Comparison of ENCODE assay signal across 1 cellular context in genomic region chr14:49966304-49966809, GRCh38.
A peak's percentile ranks its signal among the peaks of the same experiment; 100 is the strongest.
TF ChIP-seq lines count a peak whose summit lies in the region.

No MANE protein-coding gene starts in this region.

TF ChIP-seq in HepG2, 621 proteins besides CTCF, POLR2A, EP300 and RAD21 (continued from another document and continues in another):
- no peak for TF ChIP-seq TERF1 (CRISPR knock-in tag; IDR thresholded peaks at IDR 0.05)
- no peak for TF ChIP-seq ARNT (IDR thresholded peaks at IDR 0.05)
- no peak for TF ChIP-seq ZNF746 (CRISPR knock-in tag; IDR thresholded peaks at IDR 0.05)
- no peak for TF ChIP-seq MXD3 (CRISPR knock-in tag; IDR thresholded peaks at IDR 0.05)
- no peak for TF ChIP-seq RNF219 (CRISPR knock-in tag; IDR thresholded peaks at IDR 0.05)
- TF ChIP-seq DDIT3 (CRISPR knock-in tag; IDR thresholded peaks at IDR 0.05) = no peak
- TF ChIP-seq ATF3 (CRISPR knock-in tag; IDR thresholded peaks at IDR 0.05) = no peak
- TF ChIP-seq ZNF432 (CRISPR knock-in tag; IDR thresholded peaks at IDR 0.05; ENCODE audit: borderline replicate concordance) = no peak
- no peak for TF ChIP-seq BRCA1 (CRISPR knock-in tag; IDR thresholded peaks at IDR 0.05)
- peak; percentile 34; the same call in 1 of the 2 replicates for TF ChIP-seq ZFX (CRISPR knock-in tag; IDR thresholded peaks at IDR 0.05; ENCODE audit: low read depth)
- peak; percentile 53 for TF ChIP-seq RARA (CRISPR knock-in tag; IDR thresholded peaks at IDR 0.05)
- TF ChIP-seq RBM39 (IDR thresholded peaks at IDR 0.05; ENCODE audit: low read depth, low read length, poor library complexity, severe bottlenecking) = no peak
- TF ChIP-seq HDAC6 (IDR thresholded peaks at IDR 0.05; ENCODE audit: low read depth, low read length) = no peak
- TF ChIP-seq ZNF3 (CRISPR knock-in tag; IDR thresholded peaks at IDR 0.05) = no peak
- no peak for TF ChIP-seq ZNF33B (CRISPR knock-in tag; IDR thresholded peaks at IDR 0.05)
- no peak for TF ChIP-seq REXO4 (CRISPR knock-in tag; IDR thresholded peaks at IDR 0.05; ENCODE audit: borderline replicate concordance)
- TF ChIP-seq ZNF562 (CRISPR knock-in tag; IDR thresholded peaks at IDR 0.05; ENCODE audit: borderline replicate concordance) = no peak
- no peak for TF ChIP-seq SRY (CRISPR knock-in tag; IDR thresholded peaks at IDR 0.05)
- TF ChIP-seq ZNF263 (CRISPR knock-in tag; IDR thresholded peaks at IDR 0.05) = no peak
- no peak for TF ChIP-seq GMEB1 (CRISPR knock-in tag; IDR thresholded peaks at IDR 0.05; ENCODE audit: borderline replicate concordance)
- TF ChIP-seq ZNF142 (CRISPR knock-in tag; IDR thresholded peaks at IDR 0.05) = no peak
- no peak for TF ChIP-seq ZNF670 (CRISPR knock-in tag; IDR thresholded peaks at IDR 0.05; ENCODE audit: borderline replicate concordance)
- no peak for TF ChIP-seq ZNF547 (CRISPR knock-in tag; IDR thresholded peaks at IDR 0.05)
- TF ChIP-seq ZNF792 (CRISPR knock-in tag; IDR thresholded peaks at IDR 0.05) = peak; percentile 44; the same call in 1 of the 2 replicates
- TF ChIP-seq ZBTB42 (CRISPR knock-in tag; IDR thresholded peaks at IDR 0.05) = no peak
- no peak for TF ChIP-seq ZFP91 (CRISPR knock-in tag; IDR thresholded peaks at IDR 0.05; ENCODE audit: borderline replicate concordance)
- TF ChIP-seq STAG1 (CRISPR knock-in tag; IDR thresholded peaks at IDR 0.05) = no peak
- TF ChIP-seq TEAD2 (CRISPR knock-in tag; IDR thresholded peaks at IDR 0.05) = no peak
- no peak for TF ChIP-seq ZNF124 (CRISPR knock-in tag; IDR thresholded peaks at IDR 0.05)
- TF ChIP-seq CREBL2 (CRISPR knock-in tag; IDR thresholded peaks at IDR 0.05; ENCODE audit: borderline replicate concordance) = no peak
- peak; percentile 24; the same call in 1 of the 2 replicates for TF ChIP-seq ZSCAN5A (CRISPR knock-in tag; IDR thresholded peaks at IDR 0.05; ENCODE audit: borderline replicate concordance)
- no peak for TF ChIP-seq TFE3 (CRISPR knock-in tag; IDR thresholded peaks at IDR 0.05)
- no peak for TF ChIP-seq ZNF703 (CRISPR knock-in tag; IDR thresholded peaks at IDR 0.05; ENCODE audit: borderline replicate concordance)
- no peak for TF ChIP-seq FUBP1 (CRISPR knock-in tag; IDR thresholded peaks at IDR 0.05; ENCODE audit: borderline replicate concordance)
- TF ChIP-seq ZNF143 (CRISPR knock-in tag; IDR thresholded peaks at IDR 0.05) = no peak
- no peak for TF ChIP-seq SAFB2 (CRISPR knock-in tag; IDR thresholded peaks at IDR 0.05; ENCODE audit: borderline replicate concordance, low read depth)
- no peak for TF ChIP-seq ZNF382 (CRISPR knock-in tag; IDR thresholded peaks at IDR 0.05; ENCODE audit: borderline replicate concordance)
- TF ChIP-seq DZIP1 (CRISPR knock-in tag; IDR thresholded peaks at IDR 0.05) = no peak
